ENCODE assay signal across 15 cellular contexts in genomic region chr1:234989479-234990327, GRCh38.
DNase-seq lines count a peak whose midpoint lies in the region; ATAC-seq and TF ChIP-seq lines count a peak whose summit lies in the region.
"Had no signal": no experiment of that assay in that cellular context is flagged by ENCODE, and none has a peak within 500 bp of the region (broad histone marks: within the 10 kb centered on the region; RNA-seq: fewer than 3 reads in every experiment).

No MANE protein-coding gene starts in this region.

- H3K4me3 ChIP-seq in stomach smooth muscle (ENCODE audit: low read length in 2 of 2): no peak overlapping the region
- H3K4me3 ChIP-seq: heart left ventricle, SK-N-MC, skin epidermis had no signal

- H3K9me3 ChIP-seq in stomach smooth muscle (ENCODE audit: control insufficient read depth in 2 of 2, low read length in 2 of 2): no peaks in the 10 kb centered on the region
- H3K9me3 ChIP-seq: heart left ventricle had no signal

- H3K27ac Mint-ChIP-seq in activated T-cell treated with anti-CD3 and anti-CD28 coated beads, Interleukin-2, amount 50 U/mL, for 24 hours: peak overlapping the region; percentile 81
- H3K27ac Mint-ChIP-seq in WTC11: peak overlapping the region; percentile 23; the same call in 1 of the 2 replicates

- TF ChIP-seq CTCF in WTC11 (IDR thresholded peaks at IDR 0.05): no peak

- H3K4me1 Mint-ChIP-seq in activated T-cell treated with anti-CD3 and anti-CD28 coated beads, Interleukin-2, amount 50 U/mL, for 24 hours (ENCODE audit: low read depth): peaks cover 74% of the 10 kb centered on the region
- peaks cover 22% of the 10 kb centered on the region for H3K4me1 Mint-ChIP-seq in WTC11

- H3K27me3 Mint-ChIP-seq in activated T-cell treated with anti-CD3 and anti-CD28 coated beads, Interleukin-2, amount 50 U/mL, for 24 hours: no peaks in the 10 kb centered on the region
- H3K27me3 Mint-ChIP-seq in WTC11 (ENCODE audit: low read depth): no peaks in the 10 kb centered on the region
- H3K27me3 Mint-ChIP-seq: naive B cell had no signal

- H3K9ac ChIP-seq in stomach smooth muscle (ENCODE audit: low read length in 2 of 2): peak overlapping the region in 1 of 2 donors; percentile 11

- H3K36me3 ChIP-seq in stomach smooth muscle (ENCODE audit: control insufficient read depth in 2 of 2, insufficient read depth in 2 of 2, low read length in 2 of 2): no peaks in the 10 kb centered on the region
- H3K36me3 ChIP-seq: heart left ventricle had no signal

- H3K27ac ChIP-seq in stomach smooth muscle (ENCODE audit: low read length): peak overlapping the region; percentile 98
- H3K27ac ChIP-seq: SK-N-MC had no signal

- peak; percentile 35 for DNase-seq in activated T-cell treated with anti-CD3 and anti-CD28 coated beads, Interleukin-2, amount 50 U/mL, for 24 hours
- no peak for DNase-seq in activated T-cell treated with anti-CD3 and anti-CD28 coated beads for 4 hours
- no peak for DNase-seq in WTC11 (ENCODE audit: low spot score)
- peak; percentile 17 for DNase-seq in kidney tubule cell (ENCODE audit: low spot score)
- no peak for DNase-seq in NCI-H446 treated with DMSO at 0.1 percent for 48 hours (lab: John Stamatoyannopoulos, UW)
- DNase-seq in HCEC 1CT: no peak
- DNase-seq: activated gamma-delta T cell, Calu3, caudate nucleus, heart left ventricle, naive B cell had no signal

- POLR2A ChIA-PET in WTC11 (lab: Charles Lee): no interaction called here

- H3K27me3 ChIP-seq in stomach smooth muscle (ENCODE audit: control insufficient read depth in 1 of 2, insufficient read depth in 2 of 2, low read length in 2 of 2): no peaks in the 10 kb centered on the region
- H3K27me3 ChIP-seq: heart left ventricle had no signal

- no peaks in the 10 kb centered on the region for H3K9me3 Mint-ChIP-seq in activated T-cell treated with anti-CD3 and anti-CD28 coated beads, Interleukin-2, amount 50 U/mL, for 24 hours
- H3K9me3 Mint-ChIP-seq in WTC11: peaks cover 4% of the 10 kb centered on the region; the same call in 1 of the 2 replicates
- H3K9me3 Mint-ChIP-seq: naive B cell had no signal

- ATAC-seq in WTC11 (no peak), GM18873 (IDR thresholded peaks at IDR 0.05; ENCODE audit: low FRiP score, unreplicated experiment) (no peak)
- ATAC-seq: heart left ventricle had no signal

- H3K4me1 ChIP-seq in stomach smooth muscle (ENCODE audit: control insufficient read depth, insufficient read depth, low read length): peaks cover 44% of the 10 kb centered on the region

- CTCF ChIA-PET in WTC11 (lab: Charles Lee): interaction anchor here (0.6 to 1.0 kb wide), 2 partner anchors 94 to 230 kb away, joined by 3 read pairs; no protein-coding TSS in a partner anchor

- H3K36me3 Mint-ChIP-seq in activated T-cell treated with anti-CD3 and anti-CD28 coated beads, Interleukin-2, amount 50 U/mL, for 24 hours (ENCODE audit: low read depth): peaks cover 2% of the 10 kb centered on the region
- H3K36me3 Mint-ChIP-seq in WTC11: no peaks in the 10 kb centered on the region
- H3K36me3 Mint-ChIP-seq: naive B cell had no signal

- no peak overlapping the region for H3K4me3 Mint-ChIP-seq in activated T-cell treated with anti-CD3 and anti-CD28 coated beads, Interleukin-2, amount 50 U/mL, for 24 hours
- no peak overlapping the region for H3K4me3 Mint-ChIP-seq in WTC11
- H3K4me3 Mint-ChIP-seq: naive B cell had no signal

TF ChIP-seq in WTC11, 78 proteins besides CTCF, POLR2A, EP300 and RAD21:
- TF ChIP-seq ERG (CRISPR knock-in tag; IDR thresholded peaks at IDR 0.05): no peak
- TF ChIP-seq MAX (CRISPR knock-in tag; IDR thresholded peaks at IDR 0.05): no peak
- TF ChIP-seq NR2C2 (CRISPR knock-in tag; IDR thresholded peaks at IDR 0.05): no peak
- no peak for TF ChIP-seq JUN (CRISPR knock-in tag; IDR thresholded peaks at IDR 0.05)
- no peak for TF ChIP-seq ATF6 (CRISPR knock-in tag; IDR thresholded peaks at IDR 0.05)

Comparison
In these comparisons a context has a peak if more than half of its experiments do, and no peak if none do; other contexts are left out.
1. DNase-seq: peak in activated T-cell treated with anti-CD3 and anti-CD28 coated beads, Interleukin-2, amount 50 U/mL, for 24 hours (single experiment) and kidney tubule cell (single experiment); none in activated T-cell treated with anti-CD3 and anti-CD28 coated beads for 4 hours (single experiment), WTC11 (single experiment), NCI-H446 treated with DMSO at 0.1 percent for 48 hours (single experiment) and HCEC 1CT (single experiment).